Comparison of ENCODE assay signal across 1 cellular context in genomic region chr3:184911570-184911969, GRCh38.
A peak's percentile ranks its signal among the peaks of the same experiment; 100 is the strongest.
TF ChIP-seq lines count a peak whose summit lies in the region.

No MANE protein-coding gene starts in this region.

TF ChIP-seq in K562, 482 proteins besides CTCF, POLR2A, EP300 and RAD21 (continued from another document and continues in another):
- TF ChIP-seq AFF4 (CRISPR knock-in tag; IDR thresholded peaks at IDR 0.05) (no peak), FOXK2 (conservative IDR thresholded peaks at IDR 0.05 in 1 of 2, IDR thresholded peaks at IDR 0.05 in 1 of 2; ENCODE audit: low read depth in 2 of 2) (peak; percentile 51 to 58; a peak in 2 of 4 replicates), CREM (IDR thresholded peaks at IDR 0.05; ENCODE audit: low read depth) (peak; percentile 23; the same call in 1 of the 2 replicates), RCOR1 (IDR thresholded peaks at IDR 0.05; ENCODE audit: borderline replicate concordance in 1 of 2, low read depth in 2 of 2, low read length in 2 of 2) (peak; percentile 23 to 85; a peak in 3 of 4 replicates), MAFK (IDR thresholded peaks at IDR 0.05; ENCODE audit: low read length) (no peak), ARID3A (IDR thresholded peaks at IDR 0.05; ENCODE audit: borderline replicate concordance, low read depth, low read length) (peak; percentile 57; the same call in 1 of the 2 replicates), HNRNPK (IDR thresholded peaks at IDR 0.05; ENCODE audit: low read depth, low read length, poor library complexity, severe bottlenecking) (no peak), ZBTB11 (CRISPR knock-in tag; IDR thresholded peaks at IDR 0.05) (peak in 1 of 3 experiments; percentile 46; a peak in 1 of 6 replicates), CTBP1 (IDR thresholded peaks at IDR 0.05; ENCODE audit: borderline replicate concordance) (peak; percentile 67; the same call in 1 of the 2 replicates), ZNF583 (CRISPR knock-in tag; IDR thresholded peaks at IDR 0.05) (no peak), ZNF175 (CRISPR knock-in tag; IDR thresholded peaks at IDR 0.05; ENCODE audit: low read depth) (0 out of 2 replicates have a peak, but pooled peaks have one; percentile 34), TFAM (CRISPR knock-in tag; conservative IDR thresholded peaks at IDR 0.05) (no peak), TAL1 (IDR thresholded peaks at IDR 0.05) (peak; percentile 88), PML (IDR thresholded peaks at IDR 0.05; ENCODE audit: low read length) (peak; percentile 78), KAT8 (IDR thresholded peaks at IDR 0.05; ENCODE audit: low read depth) (no peak), STAT5A (IDR thresholded peaks at IDR 0.05; ENCODE audit: borderline replicate concordance, low read length) (peak; percentile 73; the same call in 1 of the 2 replicates), AFF1 (IDR thresholded peaks at IDR 0.05; ENCODE audit: low read depth in 1 of 2, partially characterized antibody in 2 of 2) (peak in 1 of 2 experiments; percentile 29), MAZ (CRISPR knock-in tag; conservative IDR thresholded peaks at IDR 0.05 in 1 of 2, IDR thresholded peaks at IDR 0.05 in 1 of 2) (peak; percentile 23 to 39; a peak in 1 of 4 replicates), ZNF316 (IDR thresholded peaks at IDR 0.05) (peak; percentile 39; the same call in 1 of the 2 replicates), CBFA2T2 (conservative IDR thresholded peaks at IDR 0.05) (peak; percentile 92), PBX2 (CRISPR knock-in tag; IDR thresholded peaks at IDR 0.05; ENCODE audit: low read depth) (no peak), PBX2 (tag; conservative IDR thresholded peaks at IDR 0.05; ENCODE audit: low read depth) (no peak), DMBX1 (CRISPR knock-in tag; IDR thresholded peaks at IDR 0.05; ENCODE audit: borderline replicate concordance) (0 out of 2 replicates have a peak, but pooled peaks have one; percentile 22), KHSRP (IDR thresholded peaks at IDR 0.05) (no peak), NCOR1 (IDR thresholded peaks at IDR 0.05) (peak; percentile 89), ZNF699 (CRISPR knock-in tag; IDR thresholded peaks at IDR 0.05; ENCODE audit: insufficient replicate concordance) (no peak), CC2D1A (IDR thresholded peaks at IDR 0.05) (peak; percentile 73; the same call in 1 of the 2 replicates), VEZF1 (CRISPR knock-in tag; IDR thresholded peaks at IDR 0.05) (peak; percentile 33; the same call in 1 of the 2 replicates), CHAMP1 (IDR thresholded peaks at IDR 0.05) (no peak), KDM1A (IDR thresholded peaks at IDR 0.05) (peak; percentile 77 to 82), LEF1 (IDR thresholded peaks at IDR 0.05) (peak; percentile 75; the same call in 1 of the 2 replicates), MEIS2 (IDR thresholded peaks at IDR 0.05; ENCODE audit: partially characterized antibody) (peak; percentile 75), CXXC5 (CRISPR knock-in tag; IDR thresholded peaks at IDR 0.05) (peak; percentile 44), SMAD4 (CRISPR knock-in tag; conservative IDR thresholded peaks at IDR 0.05) (0 out of 2 replicates have a peak, but pooled peaks have one; percentile 41), POLR2AphosphoS2 (IDR thresholded peaks at IDR 0.05; ENCODE audit: low read length) (no peak), NFE2 (IDR thresholded peaks at IDR 0.05; ENCODE audit: low read depth) (0 out of 2 replicates have a peak, but pooled peaks have one; percentile 26), SMARCC2 (IDR thresholded peaks at IDR 0.05; ENCODE audit: low read depth) (no peak), HDAC2 (IDR thresholded peaks at IDR 0.05) (peak; percentile 54; the same call in 1 of the 2 replicates), C11orf30 (IDR thresholded peaks at IDR 0.05; ENCODE audit: low read depth) (peak; percentile 30; the same call in 1 of the 2 replicates), DPF2 (IDR thresholded peaks at IDR 0.05) (peak; percentile 85), POLR2AphosphoS5 (IDR thresholded peaks at IDR 0.05; ENCODE audit: control insufficient read depth, insufficient read depth, low read depth, low read length) (peak; percentile 69; the same call in 1 of the 2 replicates), SNRNP70 (optimal IDR thresholded peaks at IDR 0.05; ENCODE audit: low read depth, low read length) (no peak), TBL1XR1 (IDR thresholded peaks at IDR 0.05; ENCODE audit: low read length in 2 of 2) (peak in 1 of 2 experiments; percentile 62; a peak in 1 of 4 replicates), FOXM1 (IDR thresholded peaks at IDR 0.05; ENCODE audit: low read depth) (peak; percentile 83), FOXM1 (CRISPR knock-in tag; IDR thresholded peaks at IDR 0.05; ENCODE audit: low read depth) (no peak)
